In genomic region chr14:106745016-106745767, GRCh38 we compare ENCODE assay signal across 8 cellular contexts.
A peak's percentile ranks its signal among the peaks of the same experiment; 100 is the strongest.
DNase-seq lines count a peak whose midpoint lies in the region; ATAC-seq lines count a peak whose summit lies in the region.
"Not testable (repeated sequence)": the region's sequence is repeated elsewhere in the genome, so short reads cannot be mapped to it uniquely, and the experiment has no call there.

No MANE protein-coding gene starts in this region.

- H3K4me3 Mint-ChIP-seq in T-cell, result not testable (repeated sequence)
- H3K4me3 Mint-ChIP-seq in activated T-cell treated with anti-CD3 and anti-CD28 coated beads, Interleukin-2, amount 50 U/mL, for 24 hours, result peak overlapping the region; percentile 20
- H3K4me3 Mint-ChIP-seq in effector memory CD8-positive, alpha-beta T cell, result peak overlapping the region; percentile 10 to 50

- ATAC-seq in GM18519 (IDR thresholded peaks at IDR 0.05; ENCODE audit: low FRiP score, unreplicated experiment) (peak; percentile 40), GM21381 (IDR thresholded peaks at IDR 0.05; ENCODE audit: unreplicated experiment) (peak; percentile 37), HG02884 (IDR thresholded peaks at IDR 0.05; ENCODE audit: unreplicated experiment) (peak; percentile 50), T-cell (replicated peaks in 1 of 4) (peak; percentile 79 to 99 (median 96))
- peak; percentile 83 for ATAC-seq in effector memory CD8-positive, alpha-beta T cell (replicated peaks)
- peak; percentile 81 for ATAC-seq in stimulated activated naive CD8-positive, alpha-beta T cell treated with anti-CD3 and anti-CD28 coated beads, Interleukin-15, Interleukin-2, amounts not matched to agents 100 U/mL and 50 U/mL, for 24 hours

- H3K36me3 Mint-ChIP-seq in T-cell; activated T-cell treated with anti-CD3 and anti-CD28 coated beads, Interleukin-2, amount 50 U/mL, for 24 hours (ENCODE audit: low read depth); effector memory CD8-positive, alpha-beta T cell (ENCODE audit: insufficient read depth): not testable (repeated sequence)

- H3K27me3 Mint-ChIP-seq in T-cell; activated T-cell treated with anti-CD3 and anti-CD28 coated beads, Interleukin-2, amount 50 U/mL, for 24 hours; effector memory CD8-positive, alpha-beta T cell: not testable (repeated sequence)

- peak overlapping the region in 1 of 2 donors; percentile 76 for H3K27ac Mint-ChIP-seq in T-cell
- H3K27ac Mint-ChIP-seq in activated T-cell treated with anti-CD3 and anti-CD28 coated beads, Interleukin-2, amount 50 U/mL, for 24 hours, result not testable (repeated sequence)
- peak overlapping the region in 1 of 2 donors; percentile 54 for H3K27ac Mint-ChIP-seq in effector memory CD8-positive, alpha-beta T cell

- DNase-seq in Kasumi-1 (lab: John Stamatoyannopoulos, UW), result peak; percentile 37 to 64
- peak in 20 of 34 experiments; percentile 4 to 69 (median 36) for DNase-seq in T-cell
- peak; percentile 62 for DNase-seq in activated T-cell treated with anti-CD3 and anti-CD28 coated beads, Interleukin-2, amount 50 U/mL, for 24 hours
- DNase-seq in effector memory CD8-positive, alpha-beta T cell, result peak in 1 of 3 experiments; percentile 28
- DNase-seq in stimulated activated naive CD8-positive, alpha-beta T cell treated with anti-CD3 and anti-CD28 coated beads, Interleukin-15, Interleukin-2, amounts not matched to agents 100 U/mL and 50 U/mL, for 24 hours, result peak; percentile 35

- not testable (repeated sequence) for H3K9me3 Mint-ChIP-seq in T-cell; activated T-cell treated with anti-CD3 and anti-CD28 coated beads, Interleukin-2, amount 50 U/mL, for 24 hours; effector memory CD8-positive, alpha-beta T cell

- CTCF ChIA-PET in T-cell (lab: Charles Lee), result not testable (repeated sequence)

- POLR2A ChIA-PET in T-cell (lab: Charles Lee), result not testable (repeated sequence)

- H3K4me1 Mint-ChIP-seq in T-cell, result peaks cover 0 to 25% (median 0%) of the 10 kb centered on the region in 3 donors
- H3K4me1 Mint-ChIP-seq in activated T-cell treated with anti-CD3 and anti-CD28 coated beads, Interleukin-2, amount 50 U/mL, for 24 hours (ENCODE audit: low read depth), result peaks cover 28% of the 10 kb centered on the region
- peaks cover 21 to 22% of the 10 kb centered on the region in 2 donors for H3K4me1 Mint-ChIP-seq in effector memory CD8-positive, alpha-beta T cell (ENCODE audit: low read depth in 2 of 2)

Comparison
In these comparisons a context has a peak if more than half of its experiments do, and no peak if none do; other contexts are left out.
1. ATAC-seq: peak in every context shown above with its lines; median percentile 96 in T-cell; 83 in effector memory CD8-positive, alpha-beta T cell; 81 in stimulated activated naive CD8-positive, alpha-beta T cell treated with anti-CD3 and anti-CD28 coated beads, Interleukin-15, Interleukin-2, amounts not matched to agents 100 U/mL and 50 U/mL, for 24 hours; 50 in HG02884; 40 in GM18519; 37 in GM21381.